ENCODE assay signal across 8 cellular contexts in genomic region chr18:58529714-58530354, GRCh38.
DNase-seq lines count a peak whose midpoint lies in the region; ATAC-seq and TF ChIP-seq lines count a peak whose summit lies in the region.

No MANE protein-coding gene starts in this region.

- no peak overlapping the region for H2AFZ ChIP-seq in OCI-LY7 (ENCODE audit: low read length)

- no peaks in the 10 kb centered on the region for H3K9me3 Mint-ChIP-seq in neural crest cell

- H3K9me3 ChIP-seq in OCI-LY7 (ENCODE audit: low read length) (peaks cover 6% of the 10 kb centered on the region; the same call in 1 of the 2 replicates), uterus (no peaks in the 10 kb centered on the region)

- TF ChIP-seq POLR2A in erythroblast (IDR thresholded peaks at IDR 0.05; ENCODE audit: low read length) (no peak), uterus (IDR thresholded peaks at IDR 0.05) (no peak)

- peak; percentile 72 for DNase-seq in EL
- DNase-seq in OCI-LY7 (ENCODE audit: low spot score): peak; percentile 61
- peak; percentile 77 for DNase-seq in activated CD8-positive, alpha-beta memory T cell treated with anti-CD3 and anti-CD28 coated beads, Interleukin-2, amount 50 U/mL, for 48 hours
- peak; percentile 53 to 73 for DNase-seq in erythroblast (lab: John Stamatoyannopoulos, UW)
- peak; percentile 49 for DNase-seq in neural crest cell (ENCODE audit: low read depth, low spot score)
- DNase-seq in uterus: no peak

- H3K27ac ChIP-seq in OCI-LY7 (ENCODE audit: low read depth, low read length, poor library complexity, severe bottlenecking) (no peak overlapping the region), uterus (no peak overlapping the region)

- no peaks in the 10 kb centered on the region for H3K36me3 Mint-ChIP-seq in neural crest cell (ENCODE audit: low read depth)

- no peaks in the 10 kb centered on the region for H3K9me2 ChIP-seq in OCI-LY7 (ENCODE audit: insufficient read depth, low read length)

- no TSS peak for BruUV-seq in OCI-LY7 (replicated peaks; lab: Mats Ljungman, UMichigan)

- H3K27me3 Mint-ChIP-seq in neural crest cell (ENCODE audit: low read depth): no peaks in the 10 kb centered on the region

- no peak overlapping the region for H3K4me2 ChIP-seq in OCI-LY7 (ENCODE audit: low read length)

- peaks cover 3% of the 10 kb centered on the region for H3K4me1 Mint-ChIP-seq in neural crest cell

- H3K4me3 Mint-ChIP-seq in neural crest cell: no peak overlapping the region

- H4K20me1 ChIP-seq in OCI-LY7 (ENCODE audit: insufficient read depth, low read length): no peaks in the 10 kb centered on the region

- TF ChIP-seq CTCF in OCI-LY7 (conservative IDR thresholded peaks at IDR 0.05; ENCODE audit: low read length) (peak; percentile 82), neural crest cell (conservative IDR thresholded peaks at IDR 0.05) (peak; percentile 86), uterus (IDR thresholded peaks at IDR 0.05) (peak; percentile 26 to 79 (median 48))

- CTCF ChIA-PET in OCI-LY7 (lab: Charles Lee; ENCODE audit: unreplicated experiment): interaction anchor here (0.7 to 1.3 kb wide), 3 partner anchors 232 to 240 kb away, joined by 3 to 4 read pairs (median 4); no protein-coding TSS in a partner anchor

- peaks cover 27% of the 10 kb centered on the region for H3K4me1 ChIP-seq in OCI-LY7 (ENCODE audit: insufficient read depth, low read length, poor library complexity, severe bottlenecking)
- no peaks in the 10 kb centered on the region for H3K4me1 ChIP-seq in uterus

- H3K27me3 ChIP-seq in uterus: no peaks in the 10 kb centered on the region

- no peaks in the 10 kb centered on the region for H3K79me2 ChIP-seq in OCI-LY7 (ENCODE audit: insufficient read depth, low read depth, low read length)

- H3K4me3 ChIP-seq in OCI-LY7 (ENCODE audit: low read depth, low read length, poor library complexity, severe bottlenecking): no peak overlapping the region
- H3K4me3 ChIP-seq in uterus: no peak overlapping the region

- ATAC-seq in HG03460 (IDR thresholded peaks at IDR 0.05; ENCODE audit: unreplicated experiment) (peak; percentile 38), HG02588 (IDR thresholded peaks at IDR 0.05; ENCODE audit: unreplicated experiment) (no peak)

- H3K36me3 ChIP-seq in OCI-LY7 (ENCODE audit: insufficient read depth, low read length) (no peaks in the 10 kb centered on the region), uterus (no peaks in the 10 kb centered on the region)

- intact Hi-C loops in OCI-LY7 (cut with micrococcal nuclease; ENCODE audit: unreplicated experiment) (loop anchor here (1.0 to 5.0 kb wide), 3 partner anchors 142 to 542 kb away; partner anchors contain the start of gene MALT1), uterus (cut with DNase I; ENCODE audit: low total_unique reads) (no loop called here)

- POLR2A ChIA-PET in OCI-LY7 (lab: Charles Lee): interaction anchor here (0.8 to 1.1 kb wide), 3 partner anchors 10 to 163 kb away, joined by 3 read pairs; no protein-coding TSS in a partner anchor

- no peak overlapping the region for H3K27ac Mint-ChIP-seq in neural crest cell (ENCODE audit: unreplicated experiment)

Comparison
In these comparisons a context has a peak if more than half of its experiments do, and no peak if none do; other contexts are left out.
1. DNase-seq: peak in EL (single experiment), OCI-LY7 (single experiment), activated CD8-positive, alpha-beta memory T cell treated with anti-CD3 and anti-CD28 coated beads, Interleukin-2, amount 50 U/mL, for 48 hours (single experiment), erythroblast (2 of 2) and neural crest cell (single experiment); none in uterus (0 of 2).
2. Peak in every context shown above with its lines, with median percentiles within 50 percentile points of each other: CTCF ChIP-seq.